Comparison of ENCODE assay signal across 17 cellular contexts in the genomic region with DNA sequence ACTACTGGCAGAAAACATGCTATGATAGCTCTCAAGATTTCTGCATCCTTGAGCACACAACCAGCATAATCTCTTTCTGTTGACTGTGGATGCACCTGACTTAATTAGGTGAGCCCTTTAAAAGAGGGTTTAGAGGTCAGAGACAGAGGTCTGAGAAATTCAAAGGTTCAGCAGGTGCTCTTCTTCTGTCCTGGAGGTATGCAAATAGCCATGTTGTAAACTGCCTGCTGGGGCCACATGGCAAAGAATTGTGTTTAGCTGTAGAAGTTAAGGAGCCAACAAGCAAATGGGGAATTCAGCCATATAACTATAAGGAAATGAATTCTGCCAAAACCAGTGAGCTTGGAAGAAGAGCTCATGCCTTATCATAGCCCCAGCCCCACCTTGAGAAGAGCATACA. TPM values are rescaled to one million over a fixed set of nuclear protein-coding genes. Genes with fewer than 3 reads are reported as not detected.
DNase-seq lines count a peak whose midpoint lies in the region; TF ChIP-seq lines count a peak whose summit lies in the region.
"Had no signal": no experiment of that assay in that cellular context is flagged by ENCODE, and none has a peak within 500 bp of the region (broad histone marks: within the 10 kb centered on the region; RNA-seq: fewer than 3 reads in every experiment).

No MANE protein-coding gene starts in this region.

- H3K27ac ChIP-seq in VCaP (peak overlapping the region; percentile 46; the same call in 1 of the 2 replicates), MM.1S (ENCODE audit: low read length) (no peak overlapping the region)
- H3K27ac ChIP-seq: A549, HL-60 had no signal

- H3K9me2 ChIP-seq in MM.1S (replicated peaks; ENCODE audit: insufficient read depth, low read length) = no peaks in the 10 kb centered on the region

- H3K79me2 ChIP-seq in MM.1S (ENCODE audit: low read length) = no peaks in the 10 kb centered on the region

- H3K27me3 Mint-ChIP-seq in Caco-2 (ENCODE audit: insufficient read depth, unreplicated experiment) = no peaks in the 10 kb centered on the region

- H3K36me3 ChIP-seq in Caco-2 (ENCODE audit: control insufficient read depth, insufficient read depth, low read length) (no peaks in the 10 kb centered on the region), MM.1S (replicated peaks; ENCODE audit: insufficient read depth, low read length) (no peaks in the 10 kb centered on the region)

- TF ChIP-seq CTCF in VCaP (conservative IDR thresholded peaks at IDR 0.05) (no peak), Caco-2 (IDR thresholded peaks at IDR 0.05; ENCODE audit: insufficient read depth in 1 of 2, low read depth in 1 of 2, low read length in 1 of 2, severe bottlenecking in 1 of 2, unreplicated experiment in 1 of 2) (no peak), MM.1S (IDR thresholded peaks at IDR 0.05; ENCODE audit: low read length) (no peak)

- no peaks in the 10 kb centered on the region for H3K4me1 Mint-ChIP-seq in Caco-2 (ENCODE audit: low read depth, unreplicated experiment)
- H3K4me1 Mint-ChIP-seq: CD14-positive monocyte had no signal

- H3K9me3 ChIP-seq in Caco-2 (no peaks in the 10 kb centered on the region), MM.1S (replicated peaks; ENCODE audit: insufficient read depth, low read length) (no peaks in the 10 kb centered on the region)
- H3K9me3 ChIP-seq: A549 had no signal

- H3K4me3 Mint-ChIP-seq in Caco-2 (ENCODE audit: unreplicated experiment) = no peak overlapping the region
- H3K4me3 Mint-ChIP-seq: CD14-positive monocyte; CD8-positive, alpha-beta T cell; HFFc6 had no signal

- intact Hi-C loops in Caco-2 (cut with micrococcal nuclease; ENCODE audit: unreplicated experiment) = no loop called here

- H3K4me1 ChIP-seq in Caco-2 (no peaks in the 10 kb centered on the region), MM.1S (ENCODE audit: low read length) (no peaks in the 10 kb centered on the region)
- H3K4me1 ChIP-seq: A549 had no signal

- DNase-seq in ELF-1 (ENCODE audit: low read depth, low spot score) (peak; percentile 10), NCI-H526 (lab: John Stamatoyannopoulos, UW) (peak; percentile 76 to 86), HuH-7 (ENCODE audit: low spot score) (no peak), Caco-2 (no peak), MM.1S (no peak)
- no peak for DNase-seq in activated effector memory CD4-positive, alpha-beta T cell treated with Interleukin-2 at 50 U/mL for 16 hours
- DNase-seq: Calu3; CD8-positive, alpha-beta T cell; DND-41; GF-D8; HCEC 1CT; HFFc6 had no signal

- H3K4me2 ChIP-seq in MM.1S (ENCODE audit: low read depth, low read length) = no peak overlapping the region
- H3K4me2 ChIP-seq: A549 had no signal

- peaks cover 24% of the 10 kb centered on the region for H3K9me3 Mint-ChIP-seq in Caco-2 (ENCODE audit: unreplicated experiment)

- H3K27me3 ChIP-seq in Caco-2 (replicated peaks; ENCODE audit: control insufficient read depth, insufficient read depth, low read length) (no peaks in the 10 kb centered on the region), MM.1S (replicated peaks; ENCODE audit: insufficient read depth, low read length) (no peaks in the 10 kb centered on the region)

- no TSS peak for BruUV-seq in Caco-2 (replicated peaks; lab: Mats Ljungman, UMichigan)

- no peak overlapping the region for H3K9ac ChIP-seq in MM.1S (ENCODE audit: low read length)

- H3K4me3 ChIP-seq in Caco-2 (ENCODE audit: low read depth, low read length) (no peak overlapping the region), MM.1S (ENCODE audit: low read length) (no peak overlapping the region)
- H3K4me3 ChIP-seq: A549, K562 had no signal

- H4K20me1 ChIP-seq in MM.1S (ENCODE audit: insufficient read depth, low read length) = no peaks in the 10 kb centered on the region

- no peaks in the 10 kb centered on the region for H3K36me3 Mint-ChIP-seq in Caco-2 (ENCODE audit: insufficient read depth, unreplicated experiment)
- H3K36me3 Mint-ChIP-seq: CD14-positive monocyte; CD8-positive, alpha-beta T cell had no signal

- POLR2A ChIA-PET in Caco-2 (lab: Charles Lee) = no interaction called here

- H3F3A ChIP-seq in MM.1S (ENCODE audit: insufficient read depth, low read length) = no peaks in the 10 kb centered on the region

- CTCF ChIA-PET in Caco-2 (lab: Charles Lee) = no interaction called here

- no peak overlapping the region for H2AFZ ChIP-seq in MM.1S (ENCODE audit: low read length)

- no peak overlapping the region for H3K27ac Mint-ChIP-seq in Caco-2 (ENCODE audit: unreplicated experiment)
- H3K27ac Mint-ChIP-seq: CD14-positive monocyte; CD8-positive, alpha-beta T cell; HFFc6 had no signal

RNA-seq across cellular contexts. Expression of a gene that starts 11.6 kb away (rescaled TPM):
- total RNA-seq in Caco-2 (2022) = not detected in 2 replicates
- total RNA-seq: Calu3; CD8-positive, alpha-beta T cell; HFFc6 had no signal

Comparison
In these comparisons a context has a peak if more than half of its experiments do, and no peak if none do; other contexts are left out.
1. DNase-seq: peak in ELF-1 (single experiment) and NCI-H526 (2 of 2); none in HuH-7 (single experiment), Caco-2 (0 of 2), activated effector memory CD4-positive, alpha-beta T cell treated with Interleukin-2 at 50 U/mL for 16 hours (single experiment) and MM.1S (single experiment).